8 cellular contexts compared by ENCODE assay signal in genomic region chr7:139360210-139360947, GRCh38. TPM values are rescaled to one million over a fixed set of nuclear protein-coding genes. Genes with fewer than 3 reads are reported as not detected.
A peak's percentile ranks its signal among the peaks of the same experiment; 100 is the strongest.
DNase-seq lines count a peak whose midpoint lies in the region; ATAC-seq, FAIRE-seq and TF ChIP-seq lines count a peak whose summit lies in the region.

No MANE protein-coding gene starts in this region.

- no peak for TF ChIP-seq RAD21 in A549 (conservative IDR thresholded peaks at IDR 0.05 in 1 of 2, IDR thresholded peaks at IDR 0.05 in 1 of 2)

- TF ChIP-seq CTCF in A549 (IDR thresholded peaks at IDR 0.05) (no peak), brain (conservative IDR thresholded peaks at IDR 0.05) (no peak), sigmoid colon (IDR thresholded peaks at IDR 0.05) (no peak)

- H3K27ac ChIP-seq in A549: peak overlapping the region; percentile 97 to 99
- H3K27ac ChIP-seq in iPS DF 6.9 (ENCODE audit: low read length): no peak overlapping the region
- H3K27ac ChIP-seq in sigmoid colon: peak overlapping the region; percentile 98 to 100 (median 100)

- POLR2A ChIA-PET in A549 (lab: Yijun Ruan, JAX): interaction anchor here (0.5 to 2.1 kb wide), 13 partner anchors 10 to 817 kb away, joined by 3 to 18 read pairs (median 5); partner anchors contain the start of genes FMC1 and KDM7A

- DNase-seq in A549 (ENCODE audit: low read depth in 1 of 2, low spot score in 1 of 2) (peak; percentile 97), NCI-H2107 treated with DMSO at 0.1 percent for 48 hours (lab: John Stamatoyannopoulos, UW; ENCODE audit: unreplicated experiment) (peak; percentile 94), UCSD-AML1 (lab: John Stamatoyannopoulos, UW; ENCODE audit: unreplicated experiment) (peak; percentile 87), iPS DF 6.9 (ENCODE audit: low read depth, low spot score) (peak; percentile 75), sigmoid colon (peak; percentile 99)

- H3K4me3 Mint-ChIP-seq in brain: peak overlapping the region; percentile 89 to 100 (median 96)

- TF ChIP-seq POLR2A in A549 (IDR thresholded peaks at IDR 0.05; ENCODE audit: low read length) (no peak), sigmoid colon (IDR thresholded peaks at IDR 0.05) (peak; percentile 28 to 32)

- TF ChIP-seq EP300 in A549 (IDR thresholded peaks at IDR 0.05): no peak
- no peak for TF ChIP-seq EP300 in sigmoid colon (IDR thresholded peaks at IDR 0.05)

- H3K9me3 ChIP-seq in A549 (no peaks in the 10 kb centered on the region), iPS DF 6.9 (ENCODE audit: control insufficient read depth, insufficient read depth, low read length) (no peaks in the 10 kb centered on the region), sigmoid colon (no peaks in the 10 kb centered on the region)

- ATAC-seq in A549 (peak; percentile 85 to 89), GM18858 (IDR thresholded peaks at IDR 0.05; ENCODE audit: unreplicated experiment) (peak; percentile 38), HG03064 (IDR thresholded peaks at IDR 0.05; ENCODE audit: low read depth, unreplicated experiment) (peak; percentile 62)

- peaks cover 0 to 3% (median 0%) of the 10 kb centered on the region in 5 experiments for H3K9me3 Mint-ChIP-seq in brain

- H3K36me3 ChIP-seq in iPS DF 6.9 (ENCODE audit: control insufficient read depth, insufficient read depth, low read length) (no peaks in the 10 kb centered on the region), sigmoid colon (no peaks in the 10 kb centered on the region)

- peak overlapping the region; percentile 82 for H3K4me2 ChIP-seq in A549

- peaks cover 65% of the 10 kb centered on the region for H3K4me1 Mint-ChIP-seq in brain

- H3K36me3 Mint-ChIP-seq in brain: peaks cover 13% of the 10 kb centered on the region

- intact Hi-C loops in sigmoid colon (cut with DNase I): loop anchor here (2.0 to 5.0 kb wide), 2 partner anchors 62 to 817 kb away; partner anchors contain the start of gene KDM7A

- H3K27me3 ChIP-seq in iPS DF 6.9 (ENCODE audit: control insufficient read depth, insufficient read depth, low read length): no peaks in the 10 kb centered on the region
- H3K27me3 ChIP-seq in sigmoid colon: no peaks in the 10 kb centered on the region

- no peak for FAIRE-seq in A549 (lab: Jason Lieb, UNC)

- H3K27me3 Mint-ChIP-seq in brain: peaks cover 16% of the 10 kb centered on the region

- H3K4me3 ChIP-seq in A549: peak overlapping the region; percentile 97
- H3K4me3 ChIP-seq in iPS DF 6.9 (ENCODE audit: low read length): peak overlapping the region; percentile 80
- H3K4me3 ChIP-seq in sigmoid colon: peak overlapping the region; percentile 76 to 98 (median 94)

- CTCF ChIA-PET in A549 (lab: Yijun Ruan, JAX): interaction anchor here (0.9 to 1.6 kb wide), 3 partner anchors 10 to 24 kb away, joined by 3 to 7 read pairs (median 4); no protein-coding TSS in a partner anchor

- peak overlapping the region; percentile 95 to 100 (median 99) for H3K27ac Mint-ChIP-seq in brain

- H3K4me1 ChIP-seq in A549 (peaks cover 22% of the 10 kb centered on the region), iPS DF 6.9 (ENCODE audit: control insufficient read depth, insufficient read depth, low read length) (0 out of 2 replicates have a peak, but pooled peaks cover 3% of the 10 kb centered on the region), sigmoid colon (peaks cover 0 to 48% (median 37%) of the 10 kb centered on the region in 4 donors)

- 1% methylated on average over 15 of the region's 47 CpGs for WGBS in A549 (ENCODE audit: missing lambda C conversion rate)
- no CpG with 5 or more reads among the region's 47 CpGs for whole genome bisulfite sequencing in iPS DF 6.9 (ENCODE audit: insufficient coverage, insufficient read length)
- 0 to 1% methylated on average over 47 of the region's 47 CpGs for WGBS in sigmoid colon, 2 donors

TF ChIP-seq in A549, 52 proteins besides CTCF, POLR2A, EP300 and RAD21 (continues in another document):
- TF ChIP-seq MAZ (IDR thresholded peaks at IDR 0.05; ENCODE audit: borderline replicate concordance, low read depth, low read length) (peak; percentile 42; the same call in 1 of the 2 replicates), CEBPB (IDR thresholded peaks at IDR 0.05) (no peak), HOXB5 (CRISPR knock-in tag; IDR thresholded peaks at IDR 0.05) (no peak), RFX5 (IDR thresholded peaks at IDR 0.05) (no peak), ESRRA (IDR thresholded peaks at IDR 0.05; ENCODE audit: borderline replicate concordance, low read length) (no peak), BHLHE40 (IDR thresholded peaks at IDR 0.05; ENCODE audit: low read depth, low read length) (no peak), NFE2L2 (conservative IDR thresholded peaks at IDR 0.05; ENCODE audit: low read length) (no peak), RARB (CRISPR knock-in tag; IDR thresholded peaks at IDR 0.05) (no peak), GATA3 (IDR thresholded peaks at IDR 0.05; ENCODE audit: borderline replicate concordance) (no peak), PBX3 (IDR thresholded peaks at IDR 0.05) (peak; percentile 93), ZSCAN20 (CRISPR knock-in tag; IDR thresholded peaks at IDR 0.05) (no peak), HOXB13 (CRISPR knock-in tag; IDR thresholded peaks at IDR 0.05; ENCODE audit: low read depth) (no peak), MAX (IDR thresholded peaks at IDR 0.05) (peak; percentile 62), TFCP2L1 (CRISPR knock-in tag; IDR thresholded peaks at IDR 0.05) (no peak), ATOH8 (CRISPR knock-in tag; IDR thresholded peaks at IDR 0.05; ENCODE audit: low read depth) (no peak), KDM1A (IDR thresholded peaks at IDR 0.05; ENCODE audit: low read depth) (no peak), CHD4 (IDR thresholded peaks at IDR 0.05; ENCODE audit: borderline replicate concordance) (no peak), BCL3 (IDR thresholded peaks at IDR 0.05) (peak; percentile 74; the same call in 1 of the 3 replicates), MYC (IDR thresholded peaks at IDR 0.05; ENCODE audit: borderline replicate concordance, low read length) (peak; percentile 70; the same call in 1 of the 2 replicates), USF2 (IDR thresholded peaks at IDR 0.05) (no peak), RCOR1 (IDR thresholded peaks at IDR 0.05; ENCODE audit: low read depth, low read length) (no peak), ZFP36 (IDR thresholded peaks at IDR 0.05; ENCODE audit: borderline replicate concordance, partially characterized antibody) (no peak)

RNA-seq across cellular contexts. Expression of gene LUC7L2, which starts 0.7 kb away (rescaled TPM):
- polyA plus RNA-seq in A549 (2011; rRNA removed) (49.5 and 75.7 TPM in 2 replicates), A549 (2017; fragmentation: RNase III; extraction: RNeasy Plus Mini Kit Qiagen cat#74134 plus additional on column Dnase treatment) (47.8 to 50.0 TPM (median 49.5 TPM) in 3 replicates), brain (ENCODE audit: insufficient read depth, low read depth, low replicate concordance) (74.7 TPM), sigmoid colon (10 to 100 TPM; 23.8 to 44.9 (median 24.6) TPM)
- polyA plus RNA-seq in A549 (2012; cell fraction: cytosol; rRNA removed): 26.6 and 39.9 TPM in 2 replicates
- polyA plus RNA-seq in A549 (2012; cell fraction: nucleus; rRNA removed): 33.5 and 60.9 TPM in 2 replicates
- 17.9 and 21.6 TPM in 2 replicates for polyA minus RNA-seq in A549 (2011; rRNA and poly(A)+ RNA removed)
- total RNA-seq in sigmoid colon: 10 to 100 TPM; 67.1 to 79.1 (median 74.5) TPM

RNA-seq across cellular contexts. Expression of gene FMC1, which starts 19.2 kb away (rescaled TPM):
- polyA plus RNA-seq in A549 (2011; rRNA removed) (21.1 and 23.4 TPM in 2 replicates), A549 (2017; fragmentation: RNase III; extraction: RNeasy Plus Mini Kit Qiagen cat#74134 plus additional on column Dnase treatment) (18.9 to 22.4 TPM (median 20.5 TPM) in 3 replicates), brain (ENCODE audit: insufficient read depth, low read depth, low replicate concordance) (73.5 TPM), sigmoid colon (10 to 100 TPM; 20.6 to 43.5 (median 31.2) TPM)
- 40.5 and 43.6 TPM in 2 replicates for polyA plus RNA-seq in A549 (2012; cell fraction: cytosol; rRNA removed)
- polyA plus RNA-seq in A549 (2012; cell fraction: nucleus; rRNA removed): 17.6 and 23.0 TPM in 2 replicates
- 4.8 and 10.5 TPM in 2 replicates for polyA minus RNA-seq in A549 (2011; rRNA and poly(A)+ RNA removed)
- 10 to 100 TPM; 16.6 to 28.3 (median 23.4) TPM for total RNA-seq in sigmoid colon
